11 cellular contexts compared by ENCODE assay signal in the genomic region with DNA sequence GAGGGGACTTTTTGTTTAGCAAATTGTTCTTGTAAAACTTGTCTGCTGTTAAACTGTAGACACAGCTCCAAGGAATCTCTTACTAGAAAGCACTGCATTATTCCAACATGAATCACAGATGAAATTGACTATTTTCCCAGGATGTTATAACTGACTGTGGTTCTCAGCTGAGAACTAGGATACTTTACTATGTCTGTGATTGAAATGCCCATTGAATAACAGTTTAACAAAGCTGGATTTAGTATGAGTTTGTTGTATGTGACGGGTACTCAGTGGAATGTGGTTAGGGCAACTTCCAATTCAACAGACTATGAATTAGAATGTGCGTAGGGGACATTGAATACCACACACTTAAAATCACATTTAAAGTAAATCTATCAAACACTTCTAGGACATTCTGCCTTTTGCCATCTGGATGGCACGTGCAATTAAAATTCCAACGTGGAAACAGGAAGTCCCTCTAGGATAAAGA.
DNase-seq lines count a peak whose midpoint lies in the region; ATAC-seq and TF ChIP-seq lines count a peak whose summit lies in the region.
"Had no signal": no experiment of that assay in that cellular context is flagged by ENCODE, and none has a peak within 500 bp of the region (broad histone marks: within the 10 kb centered on the region; RNA-seq: fewer than 3 reads in every experiment).

No MANE protein-coding gene starts in this region.

- peak overlapping the region; percentile 25 for H3K27ac ChIP-seq in AG04450 (ENCODE audit: low read depth, low read length)
- H3K27ac ChIP-seq in mammary epithelial cell (ENCODE audit: insufficient read depth, low read depth, low read length): peak overlapping the region; percentile 99
- H3K27ac ChIP-seq in left lung: no peak overlapping the region
- H3K27ac ChIP-seq: C4-2B had no signal

- no peak overlapping the region for H3K4me3 Mint-ChIP-seq in naive thymus-derived CD8-positive, alpha-beta T cell
- H3K4me3 Mint-ChIP-seq: activated naive CD4-positive, alpha-beta T cell treated with anti-CD3 and anti-CD28 coated beads, Interleukin-2, amount 50 U/mL, for 24 hours; stimulated activated naive CD8-positive, alpha-beta T cell treated with anti-CD3 and anti-CD28 coated beads, Interleukin-15, amount 100 ng/mL, for 72 hours had no signal

- no peaks in the 10 kb centered on the region for H3K36me3 ChIP-seq in mammary epithelial cell (ENCODE audit: insufficient read depth, low read length)
- H3K36me3 ChIP-seq in left lung: no peaks in the 10 kb centered on the region

- H3K36me3 Mint-ChIP-seq in naive thymus-derived CD8-positive, alpha-beta T cell: peaks cover 0 to 5% (median 0%) of the 10 kb centered on the region in 3 donors
- H3K36me3 Mint-ChIP-seq: activated naive CD4-positive, alpha-beta T cell treated with anti-CD3 and anti-CD28 coated beads, Interleukin-2, amount 50 U/mL, for 24 hours had no signal

- H3K4me3 ChIP-seq in AG04450 (ENCODE audit: low read depth, low read length) (no peak overlapping the region), mammary epithelial cell (replicated peaks in 1 of 3; ENCODE audit: insufficient read depth in 1 of 3, low read depth in 2 of 3, low read length in 3 of 3) (no peak overlapping the region), left lung (no peak overlapping the region)

- BruUV-seq in mammary epithelial cell (replicated peaks; lab: Mats Ljungman, UMichigan): no TSS peak

- no peaks in the 10 kb centered on the region for H3K79me2 ChIP-seq in mammary epithelial cell (ENCODE audit: insufficient read depth, low read length)

- peak overlapping the region; percentile 79 for H3K9ac ChIP-seq in mammary epithelial cell (ENCODE audit: insufficient read depth, low read length)

- ATAC-seq in left lung: peak; percentile 64
- ATAC-seq in naive thymus-derived CD8-positive, alpha-beta T cell: no peak
- ATAC-seq: stimulated activated naive CD8-positive, alpha-beta T cell treated with anti-CD3 and anti-CD28 coated beads, Interleukin-15, amount 100 ng/mL, for 72 hours had no signal

- H3K4me2 ChIP-seq in mammary epithelial cell (ENCODE audit: insufficient read depth, low read depth, low read length): peak overlapping the region; percentile 22

- in situ Hi-C loops in mammary epithelial cell (cut with MboI; ENCODE audit: low sequenced_read_pairs in 2 of 2): loop anchor here in 1 of 2 donors (10.0 kb wide), 2 partner anchors 112 to 488 kb away; partner anchors contain the start of gene PRDM1
- in situ Hi-C loops in KBM-7 (cut with MboI; ENCODE audit: low pct_unique_long_range_greater_than_20kb, low sequenced_read_pairs): no loop called here

- H3K27me3 Mint-ChIP-seq in naive thymus-derived CD8-positive, alpha-beta T cell: peaks cover 0 to 9% (median 2%) of the 10 kb centered on the region in 5 donors
- H3K27me3 Mint-ChIP-seq: activated naive CD4-positive, alpha-beta T cell treated with anti-CD3 and anti-CD28 coated beads, Interleukin-2, amount 50 U/mL, for 24 hours had no signal

- H4K20me1 ChIP-seq in mammary epithelial cell (ENCODE audit: insufficient read depth, low read length): no peaks in the 10 kb centered on the region

- dilution Hi-C loops in mammary epithelial cell (cut with HindIII; ENCODE audit: low sequenced_read_pairs): no loop called here

- H3K4me1 Mint-ChIP-seq in naive thymus-derived CD8-positive, alpha-beta T cell: peaks cover 0 to 6% (median 2%) of the 10 kb centered on the region in 4 donors

- CTCF ChIA-PET in AG04450 (lab: Charles Lee) (no interaction called here), mammary epithelial cell (lab: Charles Lee; ENCODE audit: low non-redundant PET) (no interaction called here)

- peaks cover 74% of the 10 kb centered on the region for H3K4me1 ChIP-seq in mammary epithelial cell (ENCODE audit: insufficient read depth, low read length)
- H3K4me1 ChIP-seq in left lung: peaks cover 0 to 27% of the 10 kb centered on the region in 2 donors

- WGBS in mammary epithelial cell (ENCODE audit: low coverage, missing lambda C conversion rate): 4% methylated on average over 4 of the region's 4 CpGs

- TF ChIP-seq CTCF in AG04450 (IDR thresholded peaks at IDR 0.05; ENCODE audit: low read depth, low read length) (no peak), mammary epithelial cell (conservative IDR thresholded peaks at IDR 0.05 in 1 of 2, IDR thresholded peaks at IDR 0.05 in 1 of 2; ENCODE audit: extremely low read depth in 1 of 2, insufficient read depth in 1 of 2, low read depth in 1 of 2, low read length in 2 of 2) (no peak), left lung (IDR thresholded peaks at IDR 0.05) (no peak)

- peak; percentile 92 for DNase-seq in AG04450 (ENCODE audit: low read depth, low spot score)
- peak; percentile 96 for DNase-seq in LHCN-M2 (ENCODE audit: low read depth)
- DNase-seq in mammary epithelial cell: peak; percentile 98
- no peak for DNase-seq in left lung
- no peak for DNase-seq in activated CD8-positive, alpha-beta memory T cell treated with anti-CD3 and anti-CD28 coated beads for 24 hours
- no peak for DNase-seq in naive thymus-derived CD8-positive, alpha-beta T cell
- DNase-seq in epidermal melanocyte (ENCODE audit: insufficient read length, low spot score): no peak
- DNase-seq in KBM-7: no peak
- DNase-seq: stimulated activated naive CD8-positive, alpha-beta T cell treated with anti-CD3 and anti-CD28 coated beads, Interleukin-15, amount 100 ng/mL, for 72 hours had no signal

- H3K9me3 ChIP-seq in AG04450 (ENCODE audit: control insufficient read depth, insufficient read depth, low read length) (no peaks in the 10 kb centered on the region), mammary epithelial cell (replicated peaks; ENCODE audit: insufficient read depth, low read length) (no peaks in the 10 kb centered on the region), left lung (no peaks in the 10 kb centered on the region)

- H2AFZ ChIP-seq in mammary epithelial cell (ENCODE audit: low read depth, low read length): no peak overlapping the region

- intact Hi-C loops in mammary epithelial cell (cut with micrococcal nuclease): loop anchor here (10.0 kb wide), 1 partner anchor 708 kb away; no protein-coding TSS in a partner anchor
- intact Hi-C loops in left lung (cut with DNase I): no loop called here

- H3K9me3 Mint-ChIP-seq in naive thymus-derived CD8-positive, alpha-beta T cell: peaks cover 0 to 4% (median 0%) of the 10 kb centered on the region in 9 donors
- H3K9me3 Mint-ChIP-seq: activated naive CD4-positive, alpha-beta T cell treated with anti-CD3 and anti-CD28 coated beads, Interleukin-2, amount 50 U/mL, for 24 hours had no signal

- POLR2A ChIA-PET in AG04450 (lab: Yijun Ruan, JAX): interaction anchor here (1.2 kb wide), 1 partner anchor 8 kb away, joined by 5 read pairs; no protein-coding TSS in a partner anchor
- POLR2A ChIA-PET in naive thymus-derived CD8-positive, alpha-beta T cell (lab: Charles Lee): no interaction called here

- H3K27ac Mint-ChIP-seq in naive thymus-derived CD8-positive, alpha-beta T cell: no peak overlapping the region
- H3K27ac Mint-ChIP-seq: activated naive CD4-positive, alpha-beta T cell treated with anti-CD3 and anti-CD28 coated beads, Interleukin-2, amount 50 U/mL, for 24 hours; stimulated activated naive CD8-positive, alpha-beta T cell treated with anti-CD3 and anti-CD28 coated beads, Interleukin-15, amount 100 ng/mL, for 72 hours had no signal

- H3K27me3 ChIP-seq in AG04450 (ENCODE audit: control insufficient read depth, insufficient read depth, low read length) (no peaks in the 10 kb centered on the region), mammary epithelial cell (ENCODE audit: insufficient read depth, low read length) (no peaks in the 10 kb centered on the region), left lung (no peaks in the 10 kb centered on the region)

Comparison
In these comparisons a context has a peak if more than half of its experiments do, and no peak if none do; other contexts are left out.
1. DNase-seq: peak in AG04450 (single experiment), LHCN-M2 (single experiment) and mammary epithelial cell (single experiment); none in left lung (0 of 2), activated CD8-positive, alpha-beta memory T cell treated with anti-CD3 and anti-CD28 coated beads for 24 hours (single experiment), naive thymus-derived CD8-positive, alpha-beta T cell (0 of 10), epidermal melanocyte (single experiment) and KBM-7 (single experiment).
2. H3K27ac ChIP-seq: peak in AG04450 (single experiment) and mammary epithelial cell (single experiment); none in left lung (0 of 2).